ENCODE assay signal across 18 cellular contexts in genomic region chr14:41137741-41138140, GRCh38.
"Had no signal": no experiment of that assay in that cellular context is flagged by ENCODE, and none has a peak within 500 bp of the region (broad histone marks: within the 10 kb centered on the region; RNA-seq: fewer than 3 reads in every experiment).

No MANE protein-coding gene starts in this region.

- H3K27me3 ChIP-seq: ascending aorta, esophagus squamous epithelium, heart left ventricle, right atrium auricular region, tibial nerve, vagina had no signal

- H3K4me1 ChIP-seq: ascending aorta, esophagus squamous epithelium, heart left ventricle, right atrium auricular region, tibial nerve, vagina had no signal

- H3K9me3 ChIP-seq: ascending aorta, esophagus squamous epithelium, heart left ventricle, right atrium auricular region, tibial nerve, vagina had no signal

- H3K36me3 ChIP-seq: ascending aorta, esophagus squamous epithelium, heart left ventricle, right atrium auricular region, tibial nerve, vagina had no signal

- H3K27ac ChIP-seq: ascending aorta, esophagus squamous epithelium, heart left ventricle, right atrium auricular region, tibial nerve, vagina had no signal

- DNase-seq: activated CD4-positive, alpha-beta T cell treated with anti-CD3 and anti-CD28 coated beads for 1 hour; activated CD4-positive, alpha-beta T cell treated with anti-CD3 and anti-CD28 coated beads, Interleukin-2, amount 50 U/mL, for 48 hours; activated naive CD4-positive, alpha-beta T cell treated with anti-CD3 and anti-CD28 coated beads, Interleukin-2, amount 10 ng/mL, durations not matched to agents 7 days and 5 days; activated T-cell treated with anti-CD3 and anti-CD28 coated beads, Interleukin-2, amount 50 U/mL, for 24 hours; esophagus squamous epithelium; heart left ventricle; immature natural killer cell; occipital lobe; small intestine; stimulated activated CD4-positive, alpha-beta T cell treated with anti-CD3 and anti-CD28 coated beads, Interleukin-4, amount 100 ng/mL, for 4 hours; stimulated activated CD8-positive, alpha-beta memory T cell treated with anti-CD3 and anti-CD28 coated beads, Interleukin-4, amount 100 ng/mL, for 48 hours; stimulated activated naive CD4-positive, alpha-beta T cell treated with Interleukin-2 at 50 U/mL for 16 hours; substantia nigra; T1000 had no signal

- ATAC-seq: heart left ventricle had no signal

- H3K4me3 ChIP-seq: ascending aorta, esophagus squamous epithelium, heart left ventricle, right atrium auricular region, tibial nerve, vagina had no signal
